In the genomic region with DNA sequence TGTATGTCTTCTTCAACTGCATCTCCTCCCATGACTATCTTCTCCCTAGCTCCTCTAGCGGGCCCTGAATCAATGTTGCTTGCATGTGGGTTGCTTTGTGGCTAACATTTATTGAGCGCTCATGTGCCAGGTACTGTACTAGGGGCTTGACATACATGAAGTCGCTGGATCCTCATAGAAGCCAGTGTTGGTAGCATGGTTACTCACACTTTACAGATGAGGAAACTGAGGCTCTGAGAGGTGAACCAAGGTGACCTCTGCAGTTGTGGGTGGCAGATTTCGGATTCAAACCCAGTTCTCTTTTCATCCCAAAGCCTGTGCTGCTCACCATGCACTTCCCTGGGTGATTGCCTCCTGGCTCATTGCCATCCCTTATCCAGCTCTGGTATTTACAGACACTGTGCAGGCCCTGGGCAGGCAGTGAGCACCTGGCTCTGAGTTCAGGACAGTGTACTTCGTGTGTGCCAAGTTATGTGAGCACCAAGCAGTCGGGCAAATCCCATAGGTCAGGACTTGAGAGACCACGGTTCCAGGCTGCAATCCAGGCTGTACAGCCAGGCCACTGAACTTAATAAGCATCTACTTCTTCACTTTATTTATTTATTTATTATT, we compare ENCODE assay signal across 8 cellular contexts. TPM values are rescaled to one million over a fixed set of nuclear protein-coding genes. Genes with fewer than 3 reads are reported as not detected.
DNase-seq lines count a peak whose midpoint lies in the region; ATAC-seq, FAIRE-seq and TF ChIP-seq lines count a peak whose summit lies in the region.

No MANE protein-coding gene starts in this region.

- CTCF ChIA-PET in mammary epithelial cell (lab: Charles Lee; ENCODE audit: low non-redundant PET): no interaction called here

- ATAC-seq in DND-41 (ENCODE audit: insufficient read depth, low read depth) (no peak), lung (ENCODE audit: insufficient read depth, low FRiP score) (no peak), HG02840 (IDR thresholded peaks at IDR 0.05; ENCODE audit: low FRiP score, unreplicated experiment) (no peak)

- peak overlapping the region; percentile 98 for H3K4me2 ChIP-seq in DND-41 (ENCODE audit: insufficient read depth, low read length)
- peak overlapping the region; percentile 90 for H3K4me2 ChIP-seq in mammary epithelial cell (ENCODE audit: insufficient read depth, low read depth, low read length)

- peaks cover 38% of the 10 kb centered on the region for H3K4me1 ChIP-seq in DND-41 (ENCODE audit: insufficient read depth, low read length)
- peaks cover 26% of the 10 kb centered on the region for H3K4me1 ChIP-seq in mammary epithelial cell (ENCODE audit: insufficient read depth, low read length)
- peaks cover 0 to 18% of the 10 kb centered on the region in 2 donors for H3K4me1 ChIP-seq in lung (ENCODE audit: control insufficient read depth in 2 of 2, insufficient read depth in 2 of 2, low read length in 2 of 2)

- peak overlapping the region; percentile 95 for H2AFZ ChIP-seq in DND-41 (ENCODE audit: low read depth, low read length)
- H2AFZ ChIP-seq in mammary epithelial cell (ENCODE audit: low read depth, low read length): peak overlapping the region; percentile 96

- no peak for TF ChIP-seq CTCF in DND-41 (IDR thresholded peaks at IDR 0.05; ENCODE audit: borderline replicate concordance, extremely low read depth, low read length, poor library complexity, severe bottlenecking)
- TF ChIP-seq CTCF in mammary epithelial cell (conservative IDR thresholded peaks at IDR 0.05 in 1 of 2, IDR thresholded peaks at IDR 0.05 in 1 of 2; ENCODE audit: extremely low read depth in 1 of 2, insufficient read depth in 1 of 2, low read depth in 1 of 2, low read length in 2 of 2): peak in 1 of 2 donors; percentile 19
- TF ChIP-seq CTCF in lung (IDR thresholded peaks at IDR 0.05; ENCODE audit: control extremely low read depth, extremely low read depth): no peak
- no peak for TF ChIP-seq CTCF in GM13976 (IDR thresholded peaks at IDR 0.05; ENCODE audit: borderline replicate concordance, control extremely low read depth, extremely low read depth, insufficient read depth, missing control alignments)

- in situ Hi-C loops in mammary epithelial cell (cut with MboI; ENCODE audit: low sequenced_read_pairs in 2 of 2): no loop called here
- in situ Hi-C loops in GM13976 (cut with MboI; ENCODE audit: low sequenced_read_pairs, unreplicated experiment): no loop called here

- H3K36me3 ChIP-seq in DND-41 (ENCODE audit: insufficient read depth, low read length) (peaks cover 40% of the 10 kb centered on the region), mammary epithelial cell (ENCODE audit: insufficient read depth, low read length) (peaks cover 28% of the 10 kb centered on the region), lung (ENCODE audit: control insufficient read depth in 2 of 2, insufficient read depth in 2 of 2, low read length in 2 of 2) (peaks cover 7 to 33% of the 10 kb centered on the region in 2 donors)

- peak overlapping the region in 1 of 2 experiments; percentile 86; a peak in 3 of 4 replicates for H3K4me3 ChIP-seq in DND-41 (ENCODE audit: low read depth in 1 of 2, low read length in 2 of 2)
- H3K4me3 ChIP-seq in mammary epithelial cell (replicated peaks in 1 of 3; ENCODE audit: insufficient read depth in 1 of 3, low read depth in 2 of 3, low read length in 3 of 3): peak overlapping the region; percentile 79 to 91 (median 90)
- H3K4me3 ChIP-seq in lung: peak overlapping the region; percentile 60

- H3K9me3 ChIP-seq in DND-41 (ENCODE audit: insufficient read depth, low read length, severe bottlenecking) (no peaks in the 10 kb centered on the region), mammary epithelial cell (replicated peaks; ENCODE audit: insufficient read depth, low read length) (no peaks in the 10 kb centered on the region), lung (ENCODE audit: control insufficient read depth in 2 of 2, insufficient read depth in 1 of 2, low read length in 1 of 2) (peaks cover 0 to 2% of the 10 kb centered on the region in 2 donors)

- BruUV-seq in mammary epithelial cell (replicated peaks; lab: Mats Ljungman, UMichigan): no TSS peak

- peaks cover 44% of the 10 kb centered on the region for H3K79me2 ChIP-seq in DND-41 (ENCODE audit: insufficient read depth, low read length)
- H3K79me2 ChIP-seq in mammary epithelial cell (ENCODE audit: insufficient read depth, low read length): peaks cover 46% of the 10 kb centered on the region

- dilution Hi-C loops in mammary epithelial cell (cut with HindIII; ENCODE audit: low sequenced_read_pairs): no loop called here

- peak overlapping the region; percentile 87; the same call in 1 of the 2 replicates for H3K9ac ChIP-seq in DND-41 (ENCODE audit: low read depth, low read length)
- no peak overlapping the region for H3K9ac ChIP-seq in mammary epithelial cell (ENCODE audit: insufficient read depth, low read length)

- WGBS in mammary epithelial cell (ENCODE audit: low coverage, missing lambda C conversion rate): 30% methylated on average over 6 of the region's 7 CpGs
- WGBS in lung, 2 donors: 66 to 77% methylated on average over 7 of the region's 7 CpGs

- H4K20me1 ChIP-seq in DND-41 (ENCODE audit: insufficient read depth, low read length) (peaks cover 31% of the 10 kb centered on the region), mammary epithelial cell (ENCODE audit: insufficient read depth, low read length) (peaks cover 11% of the 10 kb centered on the region)

- H3K27me3 ChIP-seq in DND-41 (ENCODE audit: insufficient read depth, low read length, poor library complexity) (no peaks in the 10 kb centered on the region), mammary epithelial cell (ENCODE audit: insufficient read depth, low read length) (no peaks in the 10 kb centered on the region), lung (ENCODE audit: control insufficient read depth, insufficient read depth) (no peaks in the 10 kb centered on the region)

- intact Hi-C loops in mammary epithelial cell (cut with micrococcal nuclease): loop anchor here (2.0 to 10.0 kb wide), 2 partner anchors 134 to 238 kb away; no protein-coding TSS in a partner anchor

- FAIRE-seq in urothelium cell line (lab: Jason Lieb, UNC): no peak

- H3K27ac ChIP-seq in DND-41 (ENCODE audit: low read length) (peak overlapping the region; percentile 81; the same call in 1 of the 2 replicates), mammary epithelial cell (ENCODE audit: insufficient read depth, low read depth, low read length) (no peak overlapping the region), lung (ENCODE audit: low read depth in 1 of 2, low read length in 1 of 2) (peak overlapping the region in 1 of 2 donors; percentile 88)

- DNase-seq in DND-41 (no peak), NAMALWA (ENCODE audit: low spot score) (peak; percentile 84), mammary epithelial cell (peak; percentile 45), lung (ENCODE audit: low spot score) (peak; percentile 54), urothelium cell line (ENCODE audit: low spot score) (peak; percentile 33), GM13976 (ENCODE audit: low spot score) (no peak), KG1 (lab: John Stamatoyannopoulos, UW) (no peak)

RNA-seq across cellular contexts. Expression of gene LRSAM1, which starts 1.3 kb away (rescaled TPM):
- total RNA-seq in mammary epithelial cell: 10 to 100 TPM; 15.5 to 20.6 TPM
- polyA plus RNA-seq in mammary epithelial cell: 9.1 TPM
- polyA minus RNA-seq in mammary epithelial cell: 17.2 TPM
- total RNA-seq in lung: 10 to 100 TPM; 19.5 to 24.5 TPM
- polyA plus RNA-seq in lung: 10 to 100 TPM; 13.5 to 16.6 TPM

RNA-seq across cellular contexts. Expression of gene RPL12, which starts 1.4 kb away (rescaled TPM):
- total RNA-seq in mammary epithelial cell (1,000 to 10,000 TPM; 1,316 to 1,441 TPM), lung (1,000 to 10,000 TPM in 1 of 2 donors, 100 to 1,000 TPM in 1; 768 to 1,125 TPM)
- polyA plus RNA-seq in mammary epithelial cell (2,249 TPM), lung (1,000 to 10,000 TPM; 2,042 to 5,137 TPM)
- polyA minus RNA-seq in mammary epithelial cell: 561 TPM

RNA-seq across cellular contexts. Expression of gene ZNF79, which starts 28.4 kb away (rescaled TPM):
- total RNA-seq in mammary epithelial cell: 10 to 100 TPM; 10.5 to 16.8 TPM
- 6.3 TPM for polyA plus RNA-seq in mammary epithelial cell
- polyA minus RNA-seq in mammary epithelial cell: 15.7 TPM
- total RNA-seq in lung: 1 to 10 TPM; 8.7 to 9.3 TPM
- polyA plus RNA-seq in lung: 1 to 10 TPM; 3.1 TPM

RNA-seq across cellular contexts. Expression of gene SLC2A8, which starts 55.6 kb away (rescaled TPM):
- total RNA-seq in mammary epithelial cell (10 to 100 TPM in 1 of 2 donors, 1 to 10 TPM in 1; 8.0 to 17.1 TPM), lung (10 to 100 TPM in 1 of 2 donors, 1 to 10 TPM in 1; 8.9 to 18.8 TPM)
- polyA plus RNA-seq in mammary epithelial cell (9.6 TPM), lung (10 to 100 TPM; 14.7 to 17.9 TPM)
- 0.52 TPM for polyA minus RNA-seq in mammary epithelial cell

Comparison
In these comparisons a context has a peak if more than half of its experiments do, and no peak if none do; other contexts are left out.
1. DNase-seq: peak in NAMALWA (single experiment), mammary epithelial cell (single experiment), lung (single experiment) and urothelium cell line (single experiment); none in DND-41 (single experiment), GM13976 (single experiment) and KG1 (single experiment).